In the genomic region with DNA sequence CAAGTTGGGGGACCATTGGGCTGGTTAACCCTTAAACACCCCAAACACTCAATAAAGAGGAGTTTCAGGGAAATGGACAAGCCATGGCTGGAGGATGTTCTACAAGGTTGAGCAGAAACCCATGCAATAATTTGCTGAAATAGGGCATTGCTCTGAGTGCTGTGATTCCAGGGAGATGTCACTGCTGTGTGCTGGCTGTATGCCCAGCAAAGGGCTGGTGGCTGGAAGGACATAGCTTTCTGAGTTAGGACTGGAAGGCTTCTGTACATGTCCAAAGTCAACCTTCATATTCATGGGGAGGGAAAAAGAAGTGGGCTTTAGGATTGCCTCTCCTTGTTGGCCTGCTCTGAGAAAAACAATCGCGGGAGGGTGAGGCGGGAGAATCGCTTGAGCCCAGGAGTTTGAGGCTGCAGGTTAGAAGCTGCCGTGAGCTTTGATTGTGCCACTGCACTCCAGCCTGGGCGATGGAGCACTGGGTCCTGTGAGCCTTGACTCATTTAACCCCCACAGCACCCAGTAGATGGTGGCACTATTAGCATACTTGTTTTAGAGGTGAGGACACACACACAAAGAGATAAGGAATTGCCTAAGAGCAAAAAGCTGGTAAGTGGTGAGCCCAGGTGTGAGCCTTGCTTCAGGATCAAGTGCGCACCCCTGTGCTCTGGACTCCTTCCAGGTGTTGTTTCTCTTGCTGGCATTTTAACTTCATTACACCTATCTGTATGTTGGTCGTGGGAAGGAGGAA, we compare ENCODE assay signal across 14 cellular contexts. TPM values are rescaled to one million over a fixed set of nuclear protein-coding genes. Genes with fewer than 3 reads are reported as not detected.
A peak's percentile ranks its signal among the peaks of the same experiment; 100 is the strongest.
DNase-seq lines count a peak whose midpoint lies in the region; ATAC-seq and TF ChIP-seq lines count a peak whose summit lies in the region.
"Had no signal": no experiment of that assay in that cellular context is flagged by ENCODE, and none has a peak within 500 bp of the region (broad histone marks: within the 10 kb centered on the region; RNA-seq: fewer than 3 reads in every experiment).

No MANE protein-coding gene starts in this region.

- POLR2A ChIA-PET in activated CD8-positive, alpha-beta T cell treated with anti-CD3 and anti-CD28 coated beads, Interleukin-2, amount 10 ng/mL, durations not matched to agents 7 days and 5 days (lab: Charles Lee), result no interaction called here
- POLR2A ChIA-PET in activated CD8-positive, alpha-beta T cell treated with anti-CD3 and anti-CD28 coated beads for 36 hours (lab: Charles Lee), result no interaction called here
- POLR2A ChIA-PET in PC-9 (lab: Charles Lee; ENCODE audit: unreplicated experiment), result interaction anchor here (0.6 kb wide), 1 partner anchor 1109 kb away, joined by 4 read pairs; a partner anchor contains a TSS

- H3K4me2 ChIP-seq in MM.1S (ENCODE audit: low read depth, low read length), result peak overlapping the region; percentile 66; the same call in 1 of the 2 replicates
- H3K4me2 ChIP-seq in osteoblast (ENCODE audit: insufficient read depth, low read length), result peak overlapping the region; percentile 82
- H3K4me2 ChIP-seq in PC-9, result no peak overlapping the region

- peaks cover 13% of the 10 kb centered on the region for H3K4me1 Mint-ChIP-seq in activated CD8-positive, alpha-beta T cell treated with anti-CD3 and anti-CD28 coated beads, Interleukin-2, amount 10 ng/mL, durations not matched to agents 7 days and 5 days (ENCODE audit: low read depth)
- peaks cover 3% of the 10 kb centered on the region for H3K4me1 Mint-ChIP-seq in activated CD8-positive, alpha-beta T cell treated with anti-CD3 and anti-CD28 coated beads for 36 hours (ENCODE audit: low read depth)

- BruUV-seq in PC-9 (replicated peaks; lab: Mats Ljungman, UMichigan), result no TSS peak

- H3K27me3 ChIP-seq in MM.1S (replicated peaks; ENCODE audit: insufficient read depth, low read length) (no peaks in the 10 kb centered on the region), foreskin keratinocyte (no peaks in the 10 kb centered on the region), osteoblast (ENCODE audit: insufficient read depth, low read length) (peaks cover 35% of the 10 kb centered on the region), PC-9 (ENCODE audit: insufficient read depth, low read depth) (peaks cover 28% of the 10 kb centered on the region; the same call in 1 of the 2 replicates)

- H4K20me1 ChIP-seq in MM.1S (ENCODE audit: insufficient read depth, low read length) (no peaks in the 10 kb centered on the region), osteoblast (ENCODE audit: insufficient read depth, low read length) (no peaks in the 10 kb centered on the region), PC-9 (ENCODE audit: insufficient read depth) (no peaks in the 10 kb centered on the region)

- no peaks in the 10 kb centered on the region for H3K36me3 Mint-ChIP-seq in activated CD8-positive, alpha-beta T cell treated with anti-CD3 and anti-CD28 coated beads, Interleukin-2, amount 10 ng/mL, durations not matched to agents 7 days and 5 days (ENCODE audit: low read depth)
- H3K36me3 Mint-ChIP-seq in activated CD8-positive, alpha-beta T cell treated with anti-CD3 and anti-CD28 coated beads for 36 hours (ENCODE audit: low read depth), result no peaks in the 10 kb centered on the region
- H3K36me3 Mint-ChIP-seq: activated CD4-positive, alpha-beta memory T cell treated with anti-CD3 and anti-CD28 coated beads for 36 hours had no signal

- CTCF ChIA-PET in activated CD8-positive, alpha-beta T cell treated with anti-CD3 and anti-CD28 coated beads, Interleukin-2, amount 10 ng/mL, durations not matched to agents 7 days and 5 days (lab: Charles Lee), result interaction anchor here (1.1 to 2.6 kb wide), 6 partner anchors 22 to 678 kb away, joined by 3 to 11 read pairs (median 4); no protein-coding TSS in a partner anchor
- CTCF ChIA-PET in activated CD8-positive, alpha-beta T cell treated with anti-CD3 and anti-CD28 coated beads for 36 hours (lab: Charles Lee), result interaction anchor here (1.0 to 4.3 kb wide), 4 partner anchors 14 to 677 kb away, joined by 3 to 32 read pairs (median 4); no protein-coding TSS in a partner anchor
- CTCF ChIA-PET in PC-9 (lab: Charles Lee), result interaction anchor here (0.6 kb wide), 1 partner anchor 631 kb away, joined by 6 read pairs; no protein-coding TSS in a partner anchor

- no peak overlapping the region; the same call in 1 of the 2 replicates for H3K9ac ChIP-seq in MM.1S (ENCODE audit: low read length)

- intact Hi-C loops in activated CD8-positive, alpha-beta T cell treated with anti-CD3 and anti-CD28 coated beads for 36 hours (cut with micrococcal nuclease), result no loop called here
- intact Hi-C loops in PC-9 (cut with micrococcal nuclease; ENCODE audit: unreplicated experiment), result no loop called here

- H2AFZ ChIP-seq in MM.1S (ENCODE audit: low read length), result peak overlapping the region; percentile 68
- H2AFZ ChIP-seq in osteoblast (ENCODE audit: low read length), result no peak overlapping the region
- H2AFZ ChIP-seq in PC-9, result no peak overlapping the region

- TF ChIP-seq CTCF in activated CD8-positive, alpha-beta T cell treated with anti-CD3 and anti-CD28 coated beads for 36 hours (IDR thresholded peaks at IDR 0.05), result no peak
- no peak for TF ChIP-seq CTCF in MM.1S (IDR thresholded peaks at IDR 0.05; ENCODE audit: low read length)
- TF ChIP-seq CTCF in foreskin keratinocyte (conservative IDR thresholded peaks at IDR 0.05), result no peak
- no peak for TF ChIP-seq CTCF in osteoblast (IDR thresholded peaks at IDR 0.05; ENCODE audit: extremely low read depth, low read depth, low read length)
- no peak for TF ChIP-seq CTCF in PC-9 (conservative IDR thresholded peaks at IDR 0.05)

- no peaks in the 10 kb centered on the region for H3K9me2 ChIP-seq in MM.1S (replicated peaks; ENCODE audit: insufficient read depth, low read length)
- H3K9me2 ChIP-seq in PC-9 (ENCODE audit: insufficient read depth), result no peaks in the 10 kb centered on the region

- H3K79me2 ChIP-seq in MM.1S (ENCODE audit: low read length) (no peaks in the 10 kb centered on the region), osteoblast (ENCODE audit: insufficient read depth, low read length) (no peaks in the 10 kb centered on the region), PC-9 (ENCODE audit: low read depth) (no peaks in the 10 kb centered on the region)

- no peaks in the 10 kb centered on the region for H3K9me3 ChIP-seq in MM.1S (replicated peaks; ENCODE audit: insufficient read depth, low read length)
- no peaks in the 10 kb centered on the region for H3K9me3 ChIP-seq in osteoblast (ENCODE audit: low read depth, low read length)
- H3K9me3 ChIP-seq in PC-9 (ENCODE audit: insufficient read depth, low read depth), result no peaks in the 10 kb centered on the region
- H3K9me3 ChIP-seq: transverse colon had no signal

- no peak overlapping the region for H3K27ac Mint-ChIP-seq in activated CD8-positive, alpha-beta T cell treated with anti-CD3 and anti-CD28 coated beads, Interleukin-2, amount 10 ng/mL, durations not matched to agents 7 days and 5 days
- no peak overlapping the region for H3K27ac Mint-ChIP-seq in activated CD8-positive, alpha-beta T cell treated with anti-CD3 and anti-CD28 coated beads for 36 hours
- H3K27ac Mint-ChIP-seq: activated CD4-positive, alpha-beta memory T cell treated with anti-CD3 and anti-CD28 coated beads for 36 hours had no signal

- no peaks in the 10 kb centered on the region for H3K36me3 ChIP-seq in MM.1S (replicated peaks; ENCODE audit: insufficient read depth, low read length)
- H3K36me3 ChIP-seq in osteoblast (ENCODE audit: insufficient read depth, low read length), result no peaks in the 10 kb centered on the region
- no peaks in the 10 kb centered on the region for H3K36me3 ChIP-seq in PC-9 (ENCODE audit: low read depth)
- H3K36me3 ChIP-seq: transverse colon had no signal

- peaks cover 45% of the 10 kb centered on the region for H3K27me3 Mint-ChIP-seq in activated CD8-positive, alpha-beta T cell treated with anti-CD3 and anti-CD28 coated beads, Interleukin-2, amount 10 ng/mL, durations not matched to agents 7 days and 5 days (ENCODE audit: low read depth)
- peaks cover 17% of the 10 kb centered on the region for H3K27me3 Mint-ChIP-seq in activated CD8-positive, alpha-beta T cell treated with anti-CD3 and anti-CD28 coated beads for 36 hours

- no peak overlapping the region for H3K4me3 Mint-ChIP-seq in activated CD8-positive, alpha-beta T cell treated with anti-CD3 and anti-CD28 coated beads, Interleukin-2, amount 10 ng/mL, durations not matched to agents 7 days and 5 days
- no peak overlapping the region for H3K4me3 Mint-ChIP-seq in activated CD8-positive, alpha-beta T cell treated with anti-CD3 and anti-CD28 coated beads for 36 hours

- H3K4me3 ChIP-seq in MM.1S (ENCODE audit: low read length), result peak overlapping the region; percentile 57; the same call in 1 of the 2 replicates
- H3K4me3 ChIP-seq in osteoblast (ENCODE audit: insufficient read depth, low read length), result peak overlapping the region; percentile 62
- H3K4me3 ChIP-seq in PC-9, result no peak overlapping the region

- ATAC-seq in activated CD8-positive, alpha-beta T cell treated with anti-CD3 and anti-CD28 coated beads, Interleukin-2, amount 10 ng/mL, durations not matched to agents 7 days and 5 days, result peak; percentile 8
- no peak for ATAC-seq in activated CD8-positive, alpha-beta T cell treated with anti-CD3 and anti-CD28 coated beads for 36 hours
- peak; percentile 3 for ATAC-seq in foreskin keratinocyte

- H3K27ac ChIP-seq in MM.1S (ENCODE audit: low read length) (no peak overlapping the region), foreskin keratinocyte (no peak overlapping the region), osteoblast (ENCODE audit: low read depth, low read length) (no peak overlapping the region), PC-9 (no peak overlapping the region)
- H3K27ac ChIP-seq: transverse colon had no signal

- DNase-seq in activated CD8-positive, alpha-beta T cell treated with anti-CD3 and anti-CD28 coated beads, Interleukin-2, amount 10 ng/mL, durations not matched to agents 7 days and 5 days, result no peak
- no peak for DNase-seq in activated CD8-positive, alpha-beta T cell treated with anti-CD3 and anti-CD28 coated beads for 36 hours
- DNase-seq in MM.1S (no peak), foreskin keratinocyte (no peak), osteoblast (ENCODE audit: insufficient read length, low spot score, missing footprints) (no peak), T-helper 1 cell (no peak), SIG-M5 treated with dmso at 0.1 percent for 504 hours (lab: John Stamatoyannopoulos, UW; ENCODE audit: unreplicated experiment) (no peak), PC-9 (no peak)
- DNase-seq: KG1, NCI-H1694, SHP77 had no signal

- H3F3A ChIP-seq in MM.1S (ENCODE audit: insufficient read depth, low read length), result no peaks in the 10 kb centered on the region
- no peaks in the 10 kb centered on the region for H3F3A ChIP-seq in PC-9 (ENCODE audit: insufficient read depth, low read depth)

- peaks cover 7% of the 10 kb centered on the region; the same call in 1 of the 2 replicates for H3K4me1 ChIP-seq in MM.1S (ENCODE audit: low read length)
- H3K4me1 ChIP-seq in foreskin keratinocyte, result peaks cover 8% of the 10 kb centered on the region
- H3K4me1 ChIP-seq in osteoblast (ENCODE audit: insufficient read depth, low read length), result peaks cover 8% of the 10 kb centered on the region
- H3K4me1 ChIP-seq in PC-9 (replicated peaks; ENCODE audit: insufficient read depth), result no peaks in the 10 kb centered on the region

- H3K9me3 Mint-ChIP-seq in activated CD8-positive, alpha-beta T cell treated with anti-CD3 and anti-CD28 coated beads, Interleukin-2, amount 10 ng/mL, durations not matched to agents 7 days and 5 days (ENCODE audit: insufficient read depth), result no peaks in the 10 kb centered on the region
- H3K9me3 Mint-ChIP-seq in activated CD8-positive, alpha-beta T cell treated with anti-CD3 and anti-CD28 coated beads for 36 hours, result no peaks in the 10 kb centered on the region
- H3K9me3 Mint-ChIP-seq: activated CD4-positive, alpha-beta memory T cell treated with anti-CD3 and anti-CD28 coated beads for 36 hours had no signal

RNA-seq across cellular contexts. Expression of a gene that starts 20.4 kb away (rescaled TPM):
- total RNA-seq in activated CD8-positive, alpha-beta T cell treated with anti-CD3 and anti-CD28 coated beads, Interleukin-2, amount 10 ng/mL, durations not matched to agents 7 days and 5 days, result not detected
- total RNA-seq in activated CD8-positive, alpha-beta T cell treated with anti-CD3 and anti-CD28 coated beads for 36 hours, result not detected
- not detected in 2 replicates for total RNA-seq in foreskin keratinocyte
- not detected in 2 replicates for polyA plus RNA-seq in foreskin keratinocyte
- not detected in 2 replicates for total RNA-seq in osteoblast
- total RNA-seq in PC-9 (2021), result not detected in 2 replicates
- total RNA-seq: activated CD4-positive, alpha-beta memory T cell treated with anti-CD3 and anti-CD28 coated beads for 36 hours; lung microvascular endothelial cell; transverse colon had no signal

RNA-seq across cellular contexts. Expression of a gene that starts 46.8 kb away (rescaled TPM):
- total RNA-seq in activated CD8-positive, alpha-beta T cell treated with anti-CD3 and anti-CD28 coated beads, Interleukin-2, amount 10 ng/mL, durations not matched to agents 7 days and 5 days, result 10 to 100 TPM; 27.8 to 28.4 TPM
- total RNA-seq in activated CD8-positive, alpha-beta T cell treated with anti-CD3 and anti-CD28 coated beads for 36 hours, result 10 to 100 TPM; 30.6 to 31.6 TPM
- total RNA-seq in foreskin keratinocyte (34.0 and 36.7 TPM in 2 replicates), osteoblast (36.9 and 37.1 TPM in 2 replicates), PC-9 (2021) (22.1 and 27.8 TPM in 2 replicates)
- polyA plus RNA-seq in foreskin keratinocyte, result 29.0 and 30.5 TPM in 2 replicates
